In genomic region chr1:227797612-227798011, GRCh38 we compare ENCODE assay signal across 11 cellular contexts. TPM values are rescaled to one million over a fixed set of nuclear protein-coding genes. Genes with fewer than 3 reads are reported as not detected.
"Had no signal": no experiment of that assay in that cellular context is flagged by ENCODE, and none has a peak within 500 bp of the region (broad histone marks: within the 10 kb centered on the region; RNA-seq: fewer than 3 reads in every experiment).

No MANE protein-coding gene starts in this region.

- H3K9ac ChIP-seq: GM23248 had no signal

- H3K4me1 ChIP-seq: HAP-1 had no signal

- H3K9me3 ChIP-seq: HAP-1 had no signal

- H3K36me3 ChIP-seq: HAP-1 had no signal

- H3K4me2 ChIP-seq: GM23338 had no signal

- H2AFZ ChIP-seq: GM23248, GM23338 had no signal

- ATAC-seq: GM23338, HCT116 had no signal

- DNase-seq: GM23248, GOT3, H7, H9, HCEC 1CT, HFFc6 had no signal

- H3K27ac ChIP-seq: GM23248 had no signal

- H3K4me3 ChIP-seq: GM23248, GM23338, HAP-1 had no signal

RNA-seq across cellular contexts. Expression of gene PRSS38, which starts 17.9 kb away (rescaled TPM):
- total RNA-seq: GM23248, GM23338, H1, H4, H7, H9, HFFc6 had no signal
- polyA plus RNA-seq: GM23248, GM23338, H1 had no signal
